ENCODE assay signal across 13 cellular contexts in the genomic region with DNA sequence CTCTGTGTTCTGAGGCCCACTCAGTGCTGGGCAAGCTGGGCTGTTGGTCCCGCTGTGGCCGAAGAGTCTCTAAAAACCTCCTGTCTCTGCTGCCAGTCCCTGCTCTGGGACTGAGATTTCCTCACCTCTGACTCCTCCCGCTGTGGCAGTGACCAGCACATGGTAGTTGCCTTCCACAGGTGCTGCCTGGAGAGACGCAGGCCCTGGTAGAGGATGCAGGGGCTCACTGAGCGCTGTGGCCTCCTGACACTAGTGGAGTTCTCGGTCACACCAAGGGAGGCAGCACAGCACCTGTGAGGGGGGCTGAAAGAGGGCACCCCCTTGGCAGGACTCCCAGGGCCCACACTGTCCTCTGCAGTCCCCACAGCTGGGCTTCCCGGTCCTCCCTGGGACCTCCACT. TPM values are rescaled to one million over a fixed set of nuclear protein-coding genes. Genes with fewer than 3 reads are reported as not detected.
A peak's percentile ranks its signal among the peaks of the same experiment; 100 is the strongest.
DNase-seq lines count a peak whose midpoint lies in the region; ATAC-seq and TF ChIP-seq lines count a peak whose summit lies in the region.
"Had no signal": no experiment of that assay in that cellular context is flagged by ENCODE, and none has a peak within 500 bp of the region (broad histone marks: within the 10 kb centered on the region; RNA-seq: fewer than 3 reads in every experiment).

No MANE protein-coding gene starts in this region.

- H3K27ac ChIP-seq in RWPE1 = peak overlapping the region; percentile 56
- no peak overlapping the region for H3K27ac ChIP-seq in stomach
- H3K27ac ChIP-seq: BLaER1 treated with 17β-estradiol and CSF1 and Interleukin-3, amounts not matched to agents 10 nM and 100 nM had no signal

- DNase-seq in RWPE1 (ENCODE audit: low spot score) (no peak), chondrocyte (ENCODE audit: low spot score) (no peak), nephron progenitor cell (no peak), stomach (peak; percentile 16), SIG-M5 treated with dmso at 0.1 percent for 504 hours (lab: John Stamatoyannopoulos, UW; ENCODE audit: unreplicated experiment) (no peak), NCI-H526 treated with DMSO at 0.1 percent for 48 hours (lab: John Stamatoyannopoulos, UW) (no peak), mucosa of descending colon (no peak)
- DNase-seq: ACHN; Calu3; CD4-positive, CD25-positive, alpha-beta regulatory T cell; DMS 273 treated with DMSO at 0.1 percent for 48 hours had no signal

- H3K4me3 ChIP-seq in stomach (no peak overlapping the region), mucosa of descending colon (no peak overlapping the region)
- H3K4me3 ChIP-seq: BLaER1 treated with 17β-estradiol and CSF1 and Interleukin-3, amounts not matched to agents 10 nM and 100 nM had no signal

- no peak overlapping the region for H3K4me3 Mint-ChIP-seq in chondrocyte (ENCODE audit: unreplicated experiment)
- H3K4me3 Mint-ChIP-seq in nephron progenitor cell = no peak overlapping the region

- no peaks in the 10 kb centered on the region for H3K36me3 Mint-ChIP-seq in chondrocyte (ENCODE audit: low read depth)
- peaks cover 5% of the 10 kb centered on the region for H3K36me3 Mint-ChIP-seq in nephron progenitor cell (ENCODE audit: low read depth)

- ATAC-seq in mucosa of descending colon = no peak
- ATAC-seq: HCT116 had no signal

- H3K4me1 Mint-ChIP-seq in chondrocyte (ENCODE audit: low read depth) (peaks cover 63% of the 10 kb centered on the region), nephron progenitor cell (peaks cover 68% of the 10 kb centered on the region)

- no peaks in the 10 kb centered on the region for H3K27me3 ChIP-seq in stomach
- H3K27me3 ChIP-seq: BLaER1 treated with 17β-estradiol and CSF1 and Interleukin-3, amounts not matched to agents 10 nM and 100 nM had no signal

- no peaks in the 10 kb centered on the region for H3K9me3 Mint-ChIP-seq in chondrocyte (ENCODE audit: low read depth)
- H3K9me3 Mint-ChIP-seq in nephron progenitor cell = peaks cover 2% of the 10 kb centered on the region

- H3K27ac Mint-ChIP-seq in chondrocyte (ENCODE audit: unreplicated experiment) = peak overlapping the region; percentile 49
- peak overlapping the region; percentile 90 for H3K27ac Mint-ChIP-seq in nephron progenitor cell

- 88 to 100% (median 94%) methylated on average over 3 to 7 of the region's 7 CpGs for WGBS in stomach, 5 donors

- no peak for TF ChIP-seq EP300 in stomach (IDR thresholded peaks at IDR 0.05)

- TF ChIP-seq POLR2A in stomach (IDR thresholded peaks at IDR 0.05) = no peak

- POLR2A ChIA-PET in RWPE1 (lab: Yijun Ruan, JAX; ENCODE audit: low non-redundant PET) = no interaction called here

- intact Hi-C loops in stomach (cut with DNase I; ENCODE audit: low total_unique reads) = no loop called here
- intact Hi-C loops in mucosa of descending colon (cut with DNase I, micrococcal nuclease) = no loop called here

- H3K36me3 ChIP-seq in stomach (no peaks in the 10 kb centered on the region), mucosa of descending colon (ENCODE audit: low read depth) (no peaks in the 10 kb centered on the region)
- H3K36me3 ChIP-seq: BLaER1 treated with 17β-estradiol and CSF1 and Interleukin-3, amounts not matched to agents 10 nM and 100 nM had no signal

- H3K27me3 Mint-ChIP-seq in chondrocyte (ENCODE audit: low read depth) = no peaks in the 10 kb centered on the region
- no peaks in the 10 kb centered on the region for H3K27me3 Mint-ChIP-seq in nephron progenitor cell (ENCODE audit: low read depth, poor library complexity)
- H3K27me3 Mint-ChIP-seq: CD4-positive, CD25-positive, alpha-beta regulatory T cell had no signal

- TF ChIP-seq CTCF in RWPE1 (conservative IDR thresholded peaks at IDR 0.05; ENCODE audit: low read depth) (no peak), chondrocyte (IDR thresholded peaks at IDR 0.05) (no peak), nephron progenitor cell (IDR thresholded peaks at IDR 0.05) (no peak), stomach (IDR thresholded peaks at IDR 0.05) (no peak), mucosa of descending colon (IDR thresholded peaks at IDR 0.05) (no peak)

- CTCF ChIA-PET in RWPE1 (lab: Yijun Ruan, JAX) = no interaction called here

- H3K9me3 ChIP-seq in stomach = no peaks in the 10 kb centered on the region
- no peaks in the 10 kb centered on the region for H3K9me3 ChIP-seq in mucosa of descending colon
- H3K9me3 ChIP-seq: BLaER1 treated with 17β-estradiol and CSF1 and Interleukin-3, amounts not matched to agents 10 nM and 100 nM had no signal

- H3K4me1 ChIP-seq in stomach (peaks cover 10 to 29% (median 23%) of the 10 kb centered on the region in 4 donors), mucosa of descending colon (ENCODE audit: low read depth) (peaks cover 10% of the 10 kb centered on the region)

RNA-seq across cellular contexts. Expression of a gene that starts 3.8 kb away (rescaled TPM):
- total RNA-seq in chondrocyte = 31.0 to 37.9 TPM (median 34.5 TPM) in 3 replicates
- 10 to 100 TPM; 10.7 to 36.8 (median 20.6) TPM for total RNA-seq in stomach
- polyA plus RNA-seq in stomach = 10 to 100 TPM; 15.4 to 20.6 (median 16.5) TPM
- total RNA-seq in mucosa of descending colon = 10 to 100 TPM; 23.5 to 41.7 (median 24.6) TPM
